ENCODE assay signal across 18 cellular contexts in genomic region chr3:44942202-44942921, GRCh38.
A peak's percentile ranks its signal among the peaks of the same experiment; 100 is the strongest.
DNase-seq lines count a peak whose midpoint lies in the region; ATAC-seq, FAIRE-seq and TF ChIP-seq lines count a peak whose summit lies in the region.
"Had no signal": no experiment of that assay in that cellular context is flagged by ENCODE, and none has a peak within 500 bp of the region (broad histone marks: within the 10 kb centered on the region; RNA-seq: fewer than 3 reads in every experiment).

No MANE protein-coding gene starts in this region.

- H3K4me3 ChIP-seq in retinal pigment epithelial cell (ENCODE audit: low read length), result no peak overlapping the region
- H3K4me3 ChIP-seq: left lung had no signal

- TF ChIP-seq CTCF in retinal pigment epithelial cell (conservative IDR thresholded peaks at IDR 0.05; ENCODE audit: low read depth, low read length), result no peak

- H3K27ac ChIP-seq in epithelial cell of prostate, result peak overlapping the region; percentile 19
- H3K27ac ChIP-seq: left lung had no signal

- DNase-seq in GM04503 (ENCODE audit: low read depth) (peak; percentile 25), RCC 7860 (ENCODE audit: low spot score) (peak; percentile 51), epithelial cell of prostate (ENCODE audit: low read depth, low spot score) (no peak), retinal pigment epithelial cell (ENCODE audit: low read depth) (peak; percentile 32), NCI-H82 treated with DMSO at 0.1 percent for 48 hours (lab: John Stamatoyannopoulos, UW; ENCODE audit: unreplicated experiment) (no peak), COLO829 (ENCODE audit: low spot score) (no peak)
- DNase-seq: activated CD4-positive, alpha-beta T cell treated with anti-CD3 and anti-CD28 coated beads, Interleukin-2, amount 10 ng/mL, durations not matched to agents 7 days and 5 days; activated naive CD8-positive, alpha-beta T cell treated with anti-CD3 and anti-CD28 coated beads for 36 hours; activated T-cell treated with anti-CD3 and anti-CD28 coated beads, Interleukin-2, amount 50 U/mL, for 1 hour; CD8-positive, alpha-beta memory T cell; left lung; naive B cell; NCI-H82; SIG-M5; substantia nigra had no signal

- no peak for FAIRE-seq in RCC 7860 (lab: Jason Lieb, UNC)
- FAIRE-seq: G401.6, HTR-8/SVneo had no signal

- ATAC-seq in HG02973 (IDR thresholded peaks at IDR 0.05; ENCODE audit: unreplicated experiment), result no peak
- ATAC-seq: left lung had no signal

Comparison
In these comparisons a context has a peak if more than half of its experiments do, and no peak if none do; other contexts are left out.
1. DNase-seq: peak in GM04503 (single experiment), RCC 7860 (single experiment) and retinal pigment epithelial cell (single experiment); none in epithelial cell of prostate (single experiment), NCI-H82 treated with DMSO at 0.1 percent for 48 hours (single experiment) and COLO829 (single experiment).